Comparison of ENCODE assay signal across 15 cellular contexts in the genomic region with DNA sequence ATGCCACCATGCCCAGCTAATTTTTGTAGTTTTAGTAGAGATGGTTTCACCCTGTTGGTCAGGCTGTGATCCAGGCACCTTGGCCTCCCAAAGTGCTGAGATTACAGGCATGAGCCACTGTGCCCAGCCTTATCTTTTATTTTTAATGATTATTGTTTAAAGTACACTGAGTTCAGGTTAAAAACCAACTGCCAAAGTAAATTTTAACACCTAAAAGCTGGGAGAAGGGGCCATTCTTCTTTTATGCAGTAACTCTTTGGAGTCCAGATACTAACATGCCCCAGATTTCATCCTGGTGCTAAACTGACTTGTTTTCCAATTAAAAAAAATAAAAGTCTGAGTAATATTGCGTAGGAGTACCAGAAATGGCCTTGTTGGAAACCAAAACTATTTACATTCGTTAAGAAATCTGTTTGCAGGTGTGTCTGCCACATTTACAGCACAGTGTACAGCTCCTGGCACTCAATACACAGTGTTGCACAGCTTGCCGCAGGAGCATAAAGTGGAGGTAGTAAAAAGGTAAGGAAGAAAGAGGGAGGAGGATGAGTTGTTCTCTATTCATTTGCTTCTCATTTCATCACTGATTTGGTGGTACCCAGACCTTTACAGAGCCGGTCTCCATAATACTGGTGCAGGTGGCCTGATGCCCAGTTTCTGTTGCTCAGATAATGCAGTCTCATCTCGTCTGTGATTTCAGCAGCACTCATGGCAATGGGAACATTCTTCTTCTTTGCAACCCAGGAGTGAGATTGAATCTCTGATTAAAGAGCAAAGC.
DNase-seq lines count a peak whose midpoint lies in the region; ATAC-seq and TF ChIP-seq lines count a peak whose summit lies in the region.
"Had no signal": no experiment of that assay in that cellular context is flagged by ENCODE, and none has a peak within 500 bp of the region (broad histone marks: within the 10 kb centered on the region; RNA-seq: fewer than 3 reads in every experiment).

No MANE protein-coding gene starts in this region.

- H3K9me3 ChIP-seq in RWPE2 (ENCODE audit: severe bottlenecking), result no peaks in the 10 kb centered on the region
- no peaks in the 10 kb centered on the region for H3K9me3 ChIP-seq in colonic mucosa
- H3K9me3 ChIP-seq in lower lobe of right lung, result peaks cover 8% of the 10 kb centered on the region
- H3K9me3 ChIP-seq in upper lobe of right lung, result no peaks in the 10 kb centered on the region
- H3K9me3 ChIP-seq: BE2C had no signal

- no peak for TF ChIP-seq CTCF in RWPE2 (IDR thresholded peaks at IDR 0.05; ENCODE audit: poor library complexity, severe bottlenecking)
- TF ChIP-seq CTCF in colonic mucosa (IDR thresholded peaks at IDR 0.05), result no peak
- no peak for TF ChIP-seq CTCF in lower lobe of right lung (IDR thresholded peaks at IDR 0.05)
- no peak for TF ChIP-seq CTCF in upper lobe of right lung (IDR thresholded peaks at IDR 0.05)

- H3K27me3 ChIP-seq in RWPE2 (ENCODE audit: insufficient read depth, poor library complexity, severe bottlenecking), result no peaks in the 10 kb centered on the region
- H3K27me3 ChIP-seq in colonic mucosa, result no peaks in the 10 kb centered on the region
- H3K27me3 ChIP-seq in lower lobe of right lung (ENCODE audit: low read depth), result no peaks in the 10 kb centered on the region
- no peaks in the 10 kb centered on the region for H3K27me3 ChIP-seq in upper lobe of right lung
- H3K27me3 ChIP-seq: BE2C had no signal

- intact Hi-C loops in colonic mucosa (cut with DNase I), result no loop called here
- intact Hi-C loops in lower lobe of right lung (cut with DNase I), result no loop called here
- intact Hi-C loops in upper lobe of right lung (cut with DNase I), result no loop called here
- intact Hi-C loops in activated CD4-positive, alpha-beta T cell treated with anti-CD3 and anti-CD28 coated beads, Interleukin-2, amount 10 ng/mL, durations not matched to agents 24 days and 14 days (cut with micrococcal nuclease), result no loop called here

- H3K4me3 ChIP-seq in RWPE2 (ENCODE audit: severe bottlenecking) (no peak overlapping the region), colonic mucosa (no peak overlapping the region), lower lobe of right lung (no peak overlapping the region), upper lobe of right lung (no peak overlapping the region)

- peak overlapping the region in 1 of 2 donors; percentile 15 for H3K9ac ChIP-seq in colonic mucosa (ENCODE audit: low read depth in 2 of 2, low read length in 2 of 2)

- H3K4me1 ChIP-seq in RWPE2 (ENCODE audit: insufficient read depth, poor library complexity, severe bottlenecking), result no peaks in the 10 kb centered on the region
- H3K4me1 ChIP-seq in colonic mucosa, result peaks cover 5% of the 10 kb centered on the region
- H3K4me1 ChIP-seq in lower lobe of right lung, result no peaks in the 10 kb centered on the region
- H3K4me1 ChIP-seq in upper lobe of right lung, result no peaks in the 10 kb centered on the region
- H3K4me1 ChIP-seq: BE2C had no signal

- H3K4me3 Mint-ChIP-seq in activated CD4-positive, alpha-beta T cell treated with anti-CD3 and anti-CD28 coated beads, Interleukin-2, amount 10 ng/mL, durations not matched to agents 24 days and 14 days, result no peak overlapping the region
- H3K4me3 Mint-ChIP-seq: CD8-positive, alpha-beta memory T cell had no signal

- no peaks in the 10 kb centered on the region for H3K9me3 Mint-ChIP-seq in activated CD4-positive, alpha-beta T cell treated with anti-CD3 and anti-CD28 coated beads, Interleukin-2, amount 10 ng/mL, durations not matched to agents 24 days and 14 days

- H3K4me1 Mint-ChIP-seq in activated CD4-positive, alpha-beta T cell treated with anti-CD3 and anti-CD28 coated beads, Interleukin-2, amount 10 ng/mL, durations not matched to agents 24 days and 14 days, result peaks cover 4% of the 10 kb centered on the region
- H3K4me1 Mint-ChIP-seq: CD8-positive, alpha-beta memory T cell had no signal

- H3K27ac Mint-ChIP-seq in activated CD4-positive, alpha-beta T cell treated with anti-CD3 and anti-CD28 coated beads, Interleukin-2, amount 10 ng/mL, durations not matched to agents 24 days and 14 days, result no peak overlapping the region

- H3K36me3 ChIP-seq in RWPE2 (ENCODE audit: low read depth), result no peaks in the 10 kb centered on the region
- H3K36me3 ChIP-seq in colonic mucosa, result no peaks in the 10 kb centered on the region
- H3K36me3 ChIP-seq in lower lobe of right lung, result no peaks in the 10 kb centered on the region
- H3K36me3 ChIP-seq in upper lobe of right lung, result no peaks in the 10 kb centered on the region
- H3K36me3 ChIP-seq: BE2C had no signal

- H3K27ac ChIP-seq in RWPE2 (ENCODE audit: poor library complexity, severe bottlenecking) (no peak overlapping the region), colonic mucosa (peak overlapping the region; percentile 45), lower lobe of right lung (no peak overlapping the region), upper lobe of right lung (no peak overlapping the region)

- no peaks in the 10 kb centered on the region for H3K27me3 Mint-ChIP-seq in activated CD4-positive, alpha-beta T cell treated with anti-CD3 and anti-CD28 coated beads, Interleukin-2, amount 10 ng/mL, durations not matched to agents 24 days and 14 days
- H3K27me3 Mint-ChIP-seq: CD8-positive, alpha-beta memory T cell had no signal

- no peak for DNase-seq in RWPE2 (ENCODE audit: low spot score)
- DNase-seq in colonic mucosa, result peak; percentile 49
- no peak for DNase-seq in lower lobe of right lung
- DNase-seq in upper lobe of right lung, result no peak
- no peak for DNase-seq in NCI-H1694 (lab: John Stamatoyannopoulos, UW)
- no peak for DNase-seq in mucosa of gallbladder (ENCODE audit: low spot score)
- no peak for DNase-seq in activated CD4-positive, alpha-beta T cell treated with anti-CD3 and anti-CD28 coated beads, Interleukin-2, amount 10 ng/mL, durations not matched to agents 24 days and 14 days
- DNase-seq: BE2C; CD8-positive, alpha-beta memory T cell; EL; HCEC 1CT; Karpas-422; NCI-H1417 treated with DMSO at 0.1 percent for 48 hours; NCI-H2029 treated with DMSO at 0.1 percent for 48 hours; NCI-H524 treated with DMSO at 0.1 percent for 48 hours had no signal

- H3K36me3 Mint-ChIP-seq in activated CD4-positive, alpha-beta T cell treated with anti-CD3 and anti-CD28 coated beads, Interleukin-2, amount 10 ng/mL, durations not matched to agents 24 days and 14 days (ENCODE audit: low read depth), result no peaks in the 10 kb centered on the region

- ATAC-seq in RWPE2 (ENCODE audit: low read depth) (peak; percentile 64), lower lobe of right lung (peak; percentile 25 to 71), upper lobe of right lung (peak; percentile 60)
